ENCODE assay signal across 18 cellular contexts in genomic region chr7:50652400-50653115, GRCh38.
DNase-seq lines count a peak whose midpoint lies in the region; ATAC-seq and TF ChIP-seq lines count a peak whose summit lies in the region.
"Had no signal": no experiment of that assay in that cellular context is flagged by ENCODE, and none has a peak within 500 bp of the region (broad histone marks: within the 10 kb centered on the region; RNA-seq: fewer than 3 reads in every experiment).

No MANE protein-coding gene starts in this region.

- H3K36me3 Mint-ChIP-seq in T-cell: no peaks in the 10 kb centered on the region
- no peaks in the 10 kb centered on the region for H3K36me3 Mint-ChIP-seq in stimulated activated effector memory CD8-positive, alpha-beta T cell treated with anti-CD3 and anti-CD28 coated beads, Interleukin-12 subunit alpha, Interleukin-12 subunit beta, amount 100 ng/mL, for 72 hours
- H3K36me3 Mint-ChIP-seq: activated naive CD8-positive, alpha-beta T cell had no signal

- TF ChIP-seq CTCF in right atrium auricular region (IDR thresholded peaks at IDR 0.05) (no peak), fibroblast of the aortic adventitia (IDR thresholded peaks at IDR 0.05; ENCODE audit: insufficient read depth, low read length) (no peak)

- H3K9me3 ChIP-seq in right atrium auricular region (no peaks in the 10 kb centered on the region), skeletal muscle tissue (ENCODE audit: control insufficient read depth in 3 of 3, low read length in 3 of 3) (no peaks in the 10 kb centered on the region)

- no peak for ATAC-seq in Right ventricle myocardium superior (ENCODE audit: poor library complexity)
- ATAC-seq in T-cell (replicated peaks in 1 of 4): no peak
- ATAC-seq in stimulated activated effector memory CD8-positive, alpha-beta T cell treated with anti-CD3 and anti-CD28 coated beads, Interleukin-12 subunit alpha, Interleukin-12 subunit beta, amount 100 ng/mL, for 72 hours: no peak
- ATAC-seq: Panc1 had no signal

- H3K4me3 ChIP-seq in right atrium auricular region: no peak overlapping the region
- no peak overlapping the region for H3K4me3 ChIP-seq in fibroblast of the aortic adventitia (ENCODE audit: low read depth, low read length)
- H3K4me3 ChIP-seq in skeletal muscle tissue (ENCODE audit: low read length in 3 of 3): peak overlapping the region; percentile 27 to 45 (median 45)

- H3K27me3 ChIP-seq in right atrium auricular region (no peaks in the 10 kb centered on the region), skeletal muscle tissue (ENCODE audit: control insufficient read depth in 3 of 3, insufficient read depth in 3 of 3, low read length in 3 of 3) (no peaks in the 10 kb centered on the region)

- H3K4me3 Mint-ChIP-seq in T-cell: no peak overlapping the region
- no peak overlapping the region for H3K4me3 Mint-ChIP-seq in stimulated activated effector memory CD8-positive, alpha-beta T cell treated with anti-CD3 and anti-CD28 coated beads, Interleukin-12 subunit alpha, Interleukin-12 subunit beta, amount 100 ng/mL, for 72 hours
- H3K4me3 Mint-ChIP-seq: activated CD4-positive, alpha-beta memory T cell treated with anti-CD3 and anti-CD28 coated beads, Interleukin-2, amount 10 ng/mL, durations not matched to agents 7 days and 5 days; activated naive CD8-positive, alpha-beta T cell; CD8-positive, alpha-beta memory T cell; central memory CD8-positive, alpha-beta T cell had no signal

- no peaks in the 10 kb centered on the region for H3K27me3 Mint-ChIP-seq in T-cell
- H3K27me3 Mint-ChIP-seq: activated naive CD8-positive, alpha-beta T cell; CD8-positive, alpha-beta memory T cell; central memory CD8-positive, alpha-beta T cell had no signal

- H3K4me1 ChIP-seq in right atrium auricular region (peaks cover 0 to 61% of the 10 kb centered on the region in 2 donors), skeletal muscle tissue (ENCODE audit: control insufficient read depth in 3 of 3, insufficient read depth in 3 of 3, low read length in 3 of 3) (peaks cover 46 to 61% (median 58%) of the 10 kb centered on the region in 3 donors)

- H3K27ac ChIP-seq in right atrium auricular region (peak overlapping the region; percentile 86 to 91), skeletal muscle tissue (ENCODE audit: low read depth, low read length) (peak overlapping the region; percentile 87)
- H3K27ac ChIP-seq: KMS-11 had no signal

- intact Hi-C loops in Right ventricle myocardium superior (cut with DNase I): no loop called here

- H3K27ac Mint-ChIP-seq in T-cell: no peak overlapping the region
- no peak overlapping the region for H3K27ac Mint-ChIP-seq in stimulated activated effector memory CD8-positive, alpha-beta T cell treated with anti-CD3 and anti-CD28 coated beads, Interleukin-12 subunit alpha, Interleukin-12 subunit beta, amount 100 ng/mL, for 72 hours
- H3K27ac Mint-ChIP-seq: activated CD4-positive, alpha-beta memory T cell treated with anti-CD3 and anti-CD28 coated beads, Interleukin-2, amount 10 ng/mL, durations not matched to agents 7 days and 5 days; activated naive CD8-positive, alpha-beta T cell had no signal

- H3K9me3 Mint-ChIP-seq in T-cell: no peaks in the 10 kb centered on the region
- no peaks in the 10 kb centered on the region for H3K9me3 Mint-ChIP-seq in stimulated activated effector memory CD8-positive, alpha-beta T cell treated with anti-CD3 and anti-CD28 coated beads, Interleukin-12 subunit alpha, Interleukin-12 subunit beta, amount 100 ng/mL, for 72 hours
- H3K9me3 Mint-ChIP-seq: activated CD4-positive, alpha-beta memory T cell treated with anti-CD3 and anti-CD28 coated beads, Interleukin-2, amount 10 ng/mL, durations not matched to agents 7 days and 5 days; CD8-positive, alpha-beta memory T cell; central memory CD8-positive, alpha-beta T cell had no signal

- peak overlapping the region; percentile 44 to 75 (median 46) for H3K9ac ChIP-seq in skeletal muscle tissue (ENCODE audit: low read depth in 1 of 3, low read length in 3 of 3)
- H3K9ac ChIP-seq: KMS-11 had no signal

- DNase-seq in right atrium auricular region (ENCODE audit: low spot score): peak; percentile 23
- DNase-seq in Right ventricle myocardium superior: no peak
- peak; percentile 52 for DNase-seq in fibroblast of the aortic adventitia (ENCODE audit: low read depth)
- DNase-seq in T-cell: no peak
- no peak for DNase-seq in LoVo (ENCODE audit: low spot score)
- DNase-seq in stimulated activated effector memory CD8-positive, alpha-beta T cell treated with anti-CD3 and anti-CD28 coated beads, Interleukin-12 subunit alpha, Interleukin-12 subunit beta, amount 100 ng/mL, for 72 hours (ENCODE audit: low spot score in 2 of 2): no peak
- DNase-seq in GF-D8 (lab: John Stamatoyannopoulos, UW): no peak
- DNase-seq: ACHN; CD8-positive, alpha-beta memory T cell; foreskin melanocyte; NCI-H1092 treated with DMSO at 0.1 percent for 48 hours; retina had no signal

- CTCF ChIA-PET in T-cell (lab: Charles Lee): no interaction called here

- no peaks in the 10 kb centered on the region for H3K36me3 ChIP-seq in right atrium auricular region
- peaks cover 0 to 7% (median 2%) of the 10 kb centered on the region in 3 donors for H3K36me3 ChIP-seq in skeletal muscle tissue (ENCODE audit: control insufficient read depth in 3 of 3, insufficient read depth in 3 of 3, low read length in 3 of 3)

- POLR2A ChIA-PET in T-cell (lab: Charles Lee): no interaction called here

- H3K4me1 Mint-ChIP-seq in T-cell: peaks cover 0 to 3% (median 2%) of the 10 kb centered on the region in 3 donors
- peaks cover 5% of the 10 kb centered on the region for H3K4me1 Mint-ChIP-seq in stimulated activated effector memory CD8-positive, alpha-beta T cell treated with anti-CD3 and anti-CD28 coated beads, Interleukin-12 subunit alpha, Interleukin-12 subunit beta, amount 100 ng/mL, for 72 hours
- H3K4me1 Mint-ChIP-seq: central memory CD8-positive, alpha-beta T cell had no signal

Comparison
In these comparisons a context has a peak if more than half of its experiments do, and no peak if none do; other contexts are left out.
1. DNase-seq: peak in right atrium auricular region (single experiment) and fibroblast of the aortic adventitia (single experiment); none in Right ventricle myocardium superior (single experiment), T-cell (0 of 34), LoVo (single experiment), stimulated activated effector memory CD8-positive, alpha-beta T cell treated with anti-CD3 and anti-CD28 coated beads, Interleukin-12 subunit alpha, Interleukin-12 subunit beta, amount 100 ng/mL, for 72 hours (0 of 2) and GF-D8 (single experiment).
2. H3K4me3 ChIP-seq: peak in skeletal muscle tissue (3 of 3); none in right atrium auricular region (0 of 2) and fibroblast of the aortic adventitia (single experiment).